8 cellular contexts compared by ENCODE assay signal in the genomic region with DNA sequence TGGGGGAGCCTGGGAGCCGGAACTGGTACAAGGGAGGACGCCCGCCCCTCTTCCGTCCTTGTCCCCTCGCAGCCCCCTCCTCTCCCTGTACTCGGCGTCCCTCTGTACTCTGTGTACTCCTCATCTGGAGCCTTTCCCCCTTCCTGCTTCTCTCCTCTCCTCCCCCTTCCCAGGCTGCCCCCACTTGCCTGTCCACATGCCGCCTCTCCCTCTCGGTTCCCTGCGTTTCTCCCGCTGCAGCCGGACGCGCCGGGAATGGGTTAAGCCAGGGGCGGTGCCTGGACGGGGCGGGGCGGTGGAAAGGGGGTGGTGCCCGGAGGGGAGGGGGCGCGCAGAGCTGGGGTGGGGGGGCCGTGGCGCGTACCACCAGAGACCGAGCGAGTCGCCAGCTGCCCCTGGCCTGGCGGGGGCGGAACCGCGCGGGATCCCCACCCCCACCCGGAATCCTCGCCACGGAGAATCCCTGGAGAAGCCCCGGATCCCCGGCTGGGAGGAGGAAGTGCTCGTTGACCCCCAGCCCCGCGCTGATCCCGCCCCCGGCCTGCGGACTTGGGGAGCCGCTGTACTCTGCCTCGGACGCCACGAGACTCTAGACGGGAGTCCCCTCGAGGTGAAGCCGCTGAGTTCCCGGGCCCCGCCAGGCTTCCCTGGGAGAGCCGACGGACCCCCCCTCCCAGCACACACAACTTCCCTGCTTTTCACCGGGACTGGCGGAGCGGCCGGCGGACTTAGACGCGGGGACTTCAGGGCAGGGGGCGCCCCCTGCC. TPM values are rescaled to one million over a fixed set of nuclear protein-coding genes. Genes with fewer than 3 reads are reported as not detected.
DNase-seq lines count a peak whose midpoint lies in the region; ATAC-seq and TF ChIP-seq lines count a peak whose summit lies in the region.

No MANE protein-coding gene starts in this region.

- peak overlapping the region; percentile 53 for H3K4me3 ChIP-seq in GM12864 (ENCODE audit: low read depth, low read length)
- peak overlapping the region; percentile 54 for H3K4me3 ChIP-seq in ectodermal cell (ENCODE audit: insufficient read depth, low read depth, low read length)
- peak overlapping the region; percentile 92 for H3K4me3 ChIP-seq in lower lobe of right lung

- in situ Hi-C loops in KBM-7 (cut with MboI; ENCODE audit: low pct_unique_long_range_greater_than_20kb, low sequenced_read_pairs), result no loop called here

- H3K4me1 ChIP-seq in ectodermal cell (ENCODE audit: control insufficient read depth, insufficient read depth, low read length) (peaks cover 44% of the 10 kb centered on the region), lower lobe of right lung (peaks cover 79% of the 10 kb centered on the region)

- 0% methylated on average over 63 of the region's 63 CpGs for WGBS in ectodermal cell, 2 experiments

- H3K36me3 ChIP-seq in ectodermal cell (ENCODE audit: control insufficient read depth, insufficient read depth, low read length) (no peaks in the 10 kb centered on the region), lower lobe of right lung (no peaks in the 10 kb centered on the region)

- H3K27me3 ChIP-seq in ectodermal cell (ENCODE audit: control insufficient read depth, insufficient read depth, low read length, poor library complexity, severe bottlenecking) (peaks cover 76% of the 10 kb centered on the region), lower lobe of right lung (ENCODE audit: low read depth) (no peaks in the 10 kb centered on the region)

- ATAC-seq in lower lobe of right lung, result peak; percentile 75 to 79

- intact Hi-C loops in lower lobe of right lung (cut with DNase I), result no loop called here

- no peak for DNase-seq in GM12864 (ENCODE audit: low read depth)
- DNase-seq in RWPE1 (ENCODE audit: low spot score), result peak; percentile 71
- peak; percentile 86 for DNase-seq in lower lobe of right lung
- DNase-seq in KBM-7, result no peak
- no peak for DNase-seq in activated CD8-positive, alpha-beta memory T cell treated with anti-CD3 and anti-CD28 coated beads, Interleukin-2, amount 50 U/mL, for 48 hours

- H3K9me3 ChIP-seq in ectodermal cell (ENCODE audit: control insufficient read depth, low read length) (no peaks in the 10 kb centered on the region), lower lobe of right lung (no peaks in the 10 kb centered on the region)

- CTCF ChIA-PET in RWPE1 (lab: Yijun Ruan, JAX), result interaction anchor here (0.7 kb wide), 1 partner anchor 23 kb away, joined by 3 read pairs; the partner anchor contains the start of gene GJD3

- H3K27ac ChIP-seq in 22Rv1 (peak overlapping the region; percentile 52), RWPE1 (peak overlapping the region; percentile 96), ectodermal cell (ENCODE audit: insufficient read depth, low read depth, low read length, poor library complexity, severe bottlenecking) (no peak overlapping the region), lower lobe of right lung (peak overlapping the region; percentile 96), temporal lobe (ENCODE audit: low read depth, low read length) (peak overlapping the region; percentile 38)

- POLR2A ChIA-PET in RWPE1 (lab: Yijun Ruan, JAX; ENCODE audit: low non-redundant PET), result no interaction called here

- TF ChIP-seq CTCF in 22Rv1 (IDR thresholded peaks at IDR 0.05) (no peak), GM12864 (IDR thresholded peaks at IDR 0.05; ENCODE audit: low read depth, low read length, missing control alignments) (no peak), RWPE1 (conservative IDR thresholded peaks at IDR 0.05; ENCODE audit: low read depth) (no peak), lower lobe of right lung (IDR thresholded peaks at IDR 0.05) (no peak)

RNA-seq across cellular contexts. Expression of gene GJD3, which starts 22.5 kb away (rescaled TPM):
- polyA plus RNA-seq in ectodermal cell (2013, experiment 1 of 4), result not detected
- 0.46 TPM for polyA plus RNA-seq in ectodermal cell (2013, experiment 2 of 4)
- polyA plus RNA-seq in ectodermal cell (2013, experiment 3 of 4), result 0.32 TPM
- polyA plus RNA-seq in ectodermal cell (2013, experiment 4 of 4), result not detected
- total RNA-seq in lower lobe of right lung, result 3.1 TPM
- not detected for total RNA-seq in temporal lobe

RNA-seq across cellular contexts. Expression of gene RARA, which starts 33.0 kb away (rescaled TPM):
- 14.2 TPM for polyA plus RNA-seq in ectodermal cell (2013, experiment 1 of 4)
- polyA plus RNA-seq in ectodermal cell (2013, experiment 2 of 4), result 19.1 TPM
- polyA plus RNA-seq in ectodermal cell (2013, experiment 3 of 4), result 16.9 TPM
- 19.9 TPM for polyA plus RNA-seq in ectodermal cell (2013, experiment 4 of 4)
- total RNA-seq in lower lobe of right lung (82.6 TPM), temporal lobe (4.9 TPM)

RNA-seq across cellular contexts. Expression of gene CDC6, which starts 54.3 kb away (rescaled TPM):
- 66.7 TPM for polyA plus RNA-seq in ectodermal cell (2013, experiment 1 of 4)
- polyA plus RNA-seq in ectodermal cell (2013, experiment 2 of 4), result 69.9 TPM
- polyA plus RNA-seq in ectodermal cell (2013, experiment 3 of 4), result 49.9 TPM
- 49.4 TPM for polyA plus RNA-seq in ectodermal cell (2013, experiment 4 of 4)
- total RNA-seq in lower lobe of right lung (2.3 TPM), temporal lobe (2.0 TPM)

Comparison
In these comparisons a context has a peak if more than half of its experiments do, and no peak if none do; other contexts are left out.
1. DNase-seq: peak in RWPE1 (single experiment) and lower lobe of right lung (single experiment); none in GM12864 (single experiment), KBM-7 (single experiment) and activated CD8-positive, alpha-beta memory T cell treated with anti-CD3 and anti-CD28 coated beads, Interleukin-2, amount 50 U/mL, for 48 hours (single experiment).
2. RNA of gene RARA, which starts 33.0 kb away (total RNA-seq): 82.6 TPM in lower lobe of right lung (single experiment); 4.9 TPM in temporal lobe (single experiment); every median in the first group is over 10 times any median in the second.
3. Peak in every context shown above with its lines, with median percentiles within 50 percentile points of each other: H3K4me3 ChIP-seq.